In genomic region chr9:8254527-8254926, GRCh38 we compare ENCODE assay signal across 19 cellular contexts.
"Had no signal": no experiment of that assay in that cellular context is flagged by ENCODE, and none has a peak within 500 bp of the region (broad histone marks: within the 10 kb centered on the region; RNA-seq: fewer than 3 reads in every experiment).

No MANE protein-coding gene starts in this region.

- H3K79me2 ChIP-seq: hepatocyte had no signal

- H2AFZ ChIP-seq: hepatocyte had no signal

- H3K4me1 ChIP-seq: pancreas, upper lobe of right lung had no signal

- H3K4me1 Mint-ChIP-seq: activated CD4-positive, alpha-beta T cell treated with anti-CD3 and anti-CD28 coated beads, Interleukin-2, amount 10 ng/mL, durations not matched to agents 7 days and 5 days; activated naive CD4-positive, alpha-beta T cell treated with anti-CD3 and anti-CD28 coated beads, Interleukin-2, amount 10 ng/mL, durations not matched to agents 7 days and 5 days; activated naive CD8-positive, alpha-beta T cell treated with anti-CD3 and anti-CD28 coated beads, Interleukin-2, amount 50 U/mL, for 24 hours; naive thymus-derived CD4-positive, alpha-beta T cell; stimulated activated naive B cell treated with anti-CD40 and anti-IgM and Interleukin-4, amounts not matched to agents 10 μg/mL and 1 μg/mL and 100 μg/mL, for 72 hours had no signal

- H3K4me3 ChIP-seq: esophagus squamous epithelium, hepatocyte, pancreas, upper lobe of right lung had no signal

- H3K27me3 ChIP-seq: pancreas, upper lobe of right lung had no signal

- H3K9me3 ChIP-seq: esophagus squamous epithelium, pancreas, upper lobe of right lung had no signal

- H3K27ac Mint-ChIP-seq: activated CD4-positive, alpha-beta T cell treated with anti-CD3 and anti-CD28 coated beads, Interleukin-2, amount 10 ng/mL, durations not matched to agents 7 days and 5 days; activated naive CD4-positive, alpha-beta T cell treated with anti-CD3 and anti-CD28 coated beads, Interleukin-2, amount 10 ng/mL, durations not matched to agents 7 days and 5 days; activated naive CD8-positive, alpha-beta T cell treated with anti-CD3 and anti-CD28 coated beads, Interleukin-2, amount 50 U/mL, for 24 hours; dendritic cell treated with granulocyte-macrophage colony-stimulating factor and Interleukin-4, amounts not matched to agents 40 ng/mL and 50 ng/mL, for 4 days; naive thymus-derived CD4-positive, alpha-beta T cell; stimulated activated naive B cell treated with anti-CD40 and anti-IgM and Interleukin-4, amounts not matched to agents 10 μg/mL and 1 μg/mL and 100 μg/mL, for 72 hours; T-helper 1 cell treated with Interleukin-12 subunit alpha and Interleukin-12 subunit beta and Interleukin-4 antibody, amounts not matched to agents 30 μg/mL and 1 μg/mL, for 36 hours had no signal

- ATAC-seq: activated naive CD8-positive, alpha-beta T cell treated with anti-CD3 and anti-CD28 coated beads, Interleukin-2, amount 50 U/mL, for 24 hours; activated T-cell treated with anti-CD3 and anti-CD28 coated beads, Interleukin-2, amount 50 U/mL, for 4 hours; left cardiac atrium; naive thymus-derived CD4-positive, alpha-beta T cell; pancreas; sciatic nerve; stimulated activated naive B cell treated with anti-CD40 and anti-IgM and Interleukin-4, amounts not matched to agents 10 μg/mL and 1 μg/mL and 100 μg/mL, for 72 hours; upper lobe of right lung had no signal

- H3K36me3 Mint-ChIP-seq: activated naive CD4-positive, alpha-beta T cell treated with anti-CD3 and anti-CD28 coated beads, Interleukin-2, amount 10 ng/mL, durations not matched to agents 7 days and 5 days; naive thymus-derived CD4-positive, alpha-beta T cell; stimulated activated naive B cell treated with anti-CD40 and anti-IgM and Interleukin-4, amounts not matched to agents 10 μg/mL and 1 μg/mL and 100 μg/mL, for 72 hours had no signal

- H3K36me3 ChIP-seq: esophagus squamous epithelium, pancreas, upper lobe of right lung had no signal

- H3K27ac ChIP-seq: esophagus squamous epithelium, hepatocyte, pancreas, upper lobe of right lung had no signal

- H3K9me3 Mint-ChIP-seq: activated CD4-positive, alpha-beta T cell treated with anti-CD3 and anti-CD28 coated beads, Interleukin-2, amount 10 ng/mL, durations not matched to agents 7 days and 5 days; activated naive CD4-positive, alpha-beta T cell treated with anti-CD3 and anti-CD28 coated beads, Interleukin-2, amount 10 ng/mL, durations not matched to agents 7 days and 5 days; activated naive CD8-positive, alpha-beta T cell treated with anti-CD3 and anti-CD28 coated beads, Interleukin-2, amount 50 U/mL, for 24 hours; activated T-cell treated with anti-CD3 and anti-CD28 coated beads, Interleukin-2, amount 50 U/mL, for 4 hours; dendritic cell treated with granulocyte-macrophage colony-stimulating factor and Interleukin-4, amounts not matched to agents 40 ng/mL and 50 ng/mL, for 4 days; stimulated activated naive B cell treated with anti-CD40 and anti-IgM and Interleukin-4, amounts not matched to agents 10 μg/mL and 1 μg/mL and 100 μg/mL, for 72 hours; T-helper 1 cell treated with Interleukin-12 subunit alpha and Interleukin-12 subunit beta and Interleukin-4 antibody, amounts not matched to agents 30 μg/mL and 1 μg/mL, for 36 hours had no signal

- H3K27me3 Mint-ChIP-seq: activated CD4-positive, alpha-beta T cell treated with anti-CD3 and anti-CD28 coated beads, Interleukin-2, amount 10 ng/mL, durations not matched to agents 7 days and 5 days; activated naive CD4-positive, alpha-beta T cell treated with anti-CD3 and anti-CD28 coated beads, Interleukin-2, amount 10 ng/mL, durations not matched to agents 7 days and 5 days; activated naive CD8-positive, alpha-beta T cell treated with anti-CD3 and anti-CD28 coated beads, Interleukin-2, amount 50 U/mL, for 24 hours; dendritic cell treated with granulocyte-macrophage colony-stimulating factor and Interleukin-4, amounts not matched to agents 40 ng/mL and 50 ng/mL, for 4 days had no signal

- H3K4me3 Mint-ChIP-seq: activated CD4-positive, alpha-beta T cell treated with anti-CD3 and anti-CD28 coated beads, Interleukin-2, amount 10 ng/mL, durations not matched to agents 7 days and 5 days; activated naive CD4-positive, alpha-beta T cell treated with anti-CD3 and anti-CD28 coated beads, Interleukin-2, amount 10 ng/mL, durations not matched to agents 7 days and 5 days; activated naive CD8-positive, alpha-beta T cell treated with anti-CD3 and anti-CD28 coated beads, Interleukin-2, amount 50 U/mL, for 24 hours; activated T-cell treated with anti-CD3 and anti-CD28 coated beads, Interleukin-2, amount 50 U/mL, for 4 hours; dendritic cell treated with granulocyte-macrophage colony-stimulating factor and Interleukin-4, amounts not matched to agents 40 ng/mL and 50 ng/mL, for 4 days; naive thymus-derived CD4-positive, alpha-beta T cell; stimulated activated naive B cell treated with anti-CD40 and anti-IgM and Interleukin-4, amounts not matched to agents 10 μg/mL and 1 μg/mL and 100 μg/mL, for 72 hours; T-helper 1 cell treated with Interleukin-12 subunit alpha and Interleukin-12 subunit beta and Interleukin-4 antibody, amounts not matched to agents 30 μg/mL and 1 μg/mL, for 36 hours had no signal

- H3K4me2 ChIP-seq: hepatocyte had no signal

- DNase-seq: activated CD4-positive, alpha-beta T cell treated with anti-CD3 and anti-CD28 coated beads, Interleukin-2, amount 10 ng/mL, durations not matched to agents 7 days and 5 days; activated CD8-positive, alpha-beta memory T cell treated with anti-CD3 and anti-CD28 coated beads, Interleukin-2, amount 50 U/mL, for 4 hours; activated effector memory CD4-positive, alpha-beta T cell treated with Interleukin-2 at 50 U/mL for 16 hours; activated naive CD4-positive, alpha-beta T cell treated with anti-CD3 and anti-CD28 coated beads, Interleukin-2, amount 10 ng/mL, durations not matched to agents 7 days and 5 days; activated naive CD8-positive, alpha-beta T cell treated with anti-CD3 and anti-CD28 coated beads, Interleukin-2, amount 50 U/mL, for 24 hours; activated T-cell treated with anti-CD3 and anti-CD28 coated beads, Interleukin-2, amount 50 U/mL, for 4 hours; cerebellar nuclear complex; effector memory CD4-positive, alpha-beta T cell; esophagus squamous epithelium; left cardiac atrium; mesenchymal stem cell; naive thymus-derived CD4-positive, alpha-beta T cell; pancreas; stimulated activated naive B cell treated with anti-CD40 and anti-IgM and Interleukin-4, amounts not matched to agents 10 μg/mL and 1 μg/mL and 100 μg/mL, for 72 hours; upper lobe of right lung had no signal
